14 cellular contexts compared by ENCODE assay signal in genomic region chr15:65937476-65937875, GRCh38.
A peak's percentile ranks its signal among the peaks of the same experiment; 100 is the strongest.
DNase-seq lines count a peak whose midpoint lies in the region; ATAC-seq and TF ChIP-seq lines count a peak whose summit lies in the region.
"Had no signal": no experiment of that assay in that cellular context is flagged by ENCODE, and none has a peak within 500 bp of the region (broad histone marks: within the 10 kb centered on the region; RNA-seq: fewer than 3 reads in every experiment).

No MANE protein-coding gene starts in this region.

- H3K4me3 ChIP-seq in thyroid gland (replicated peaks in 1 of 3) = no peak overlapping the region
- H3K4me3 ChIP-seq: heart right ventricle had no signal

- H3K27ac ChIP-seq in thyroid gland = no peak overlapping the region
- H3K27ac ChIP-seq: heart right ventricle had no signal

- intact Hi-C loops in thyroid gland (cut with DNase I) = no loop called here

- no peak for TF ChIP-seq POLR2A in thyroid gland (IDR thresholded peaks at IDR 0.05)

- no peak for TF ChIP-seq CTCF in thyroid gland (IDR thresholded peaks at IDR 0.05)

- H3K27me3 ChIP-seq in thyroid gland = no peaks in the 10 kb centered on the region
- H3K27me3 ChIP-seq: heart right ventricle had no signal

- no peaks in the 10 kb centered on the region for H3K9me3 ChIP-seq in thyroid gland
- H3K9me3 ChIP-seq: Caco-2, heart right ventricle had no signal

- DNase-seq in DMS53 (lab: John Stamatoyannopoulos, UW) (peak; percentile 16), DMS53 treated with DMSO at 0.1 percent for 48 hours (lab: John Stamatoyannopoulos, UW; ENCODE audit: unreplicated experiment) (no peak), SHP77 treated with DMSO at 0.1 percent for 48 hours (lab: John Stamatoyannopoulos, UW) (peak; percentile 88), globus pallidus (ENCODE audit: low spot score) (peak; percentile 68), thyroid gland (peak; percentile 55 to 69), NCI-H82 (lab: John Stamatoyannopoulos, UW) (no peak), NCI-H1417 (lab: John Stamatoyannopoulos, UW) (no peak)
- DNase-seq: activated CD4-positive, alpha-beta T cell treated with anti-CD3 and anti-CD28 coated beads, Interleukin-2, amount 10 ng/mL, durations not matched to agents 24 days and 14 days; Caco-2; Karpas-422; left ventricle myocardium superior; T-helper 17 cell had no signal

- WGBS in thyroid gland, 2 donors = 80 to 86% methylated on average over 1 of the region's 1 CpG

- no peak for ATAC-seq in GM21786 (IDR thresholded peaks at IDR 0.05; ENCODE audit: unreplicated experiment)
- ATAC-seq: T-helper 17 cell had no signal

- H3K4me1 ChIP-seq in thyroid gland = no peaks in the 10 kb centered on the region
- H3K4me1 ChIP-seq: Caco-2 had no signal

- H3K36me3 ChIP-seq in thyroid gland = no peaks in the 10 kb centered on the region
- H3K36me3 ChIP-seq: heart right ventricle had no signal

Comparison
In these comparisons a context has a peak if more than half of its experiments do, and no peak if none do; other contexts are left out.
1. DNase-seq: peak in DMS53 (single experiment), SHP77 treated with DMSO at 0.1 percent for 48 hours (single experiment), globus pallidus (single experiment) and thyroid gland (2 of 2); none in DMS53 treated with DMSO at 0.1 percent for 48 hours (single experiment), NCI-H82 (single experiment) and NCI-H1417 (0 of 3).